In genomic region chr10:15719899-15720634, GRCh38 we compare ENCODE assay signal across 9 cellular contexts. TPM values are rescaled to one million over a fixed set of nuclear protein-coding genes. Genes with fewer than 3 reads are reported as not detected.
DNase-seq lines count a peak whose midpoint lies in the region; ATAC-seq and FAIRE-seq lines count a peak whose summit lies in the region.
"Had no signal": no experiment of that assay in that cellular context is flagged by ENCODE, and none has a peak within 500 bp of the region (broad histone marks: within the 10 kb centered on the region; RNA-seq: fewer than 3 reads in every experiment).

TSS of gene ITGA8 (minus strand) at chr10:15719922. CDS start at chr10:15719771, 151 bp downstream.

- no peaks in the 10 kb centered on the region for H3K36me3 ChIP-seq in H7 (replicated peaks; ENCODE audit: control insufficient read depth, insufficient read depth, low read length)
- no peaks in the 10 kb centered on the region for H3K36me3 ChIP-seq in small intestine (ENCODE audit: control insufficient read depth in 2 of 2, insufficient read depth in 2 of 2, low read length in 2 of 2)

- intact Hi-C loops in right cardiac atrium (cut with DNase I): loop anchor here (5.0 to 10.0 kb wide), 4 partner anchors 105 to 283 kb away; no protein-coding TSS in a partner anchor

- 14% methylated on average over 33 of the region's 33 CpGs for WGBS in right cardiac atrium
- WGBS in small intestine, 3 donors: 14 to 28% (median 21%) methylated on average over 21 to 33 of the region's 33 CpGs

- H3K4me1 ChIP-seq in right cardiac atrium (ENCODE audit: control insufficient read depth, insufficient read depth, low read length) (no peaks in the 10 kb centered on the region), small intestine (ENCODE audit: control insufficient read depth in 2 of 2, insufficient read depth in 1 of 2, low read depth in 1 of 2, low read length in 1 of 2) (no peaks in the 10 kb centered on the region)

- H3K27me3 ChIP-seq in H7 (ENCODE audit: control insufficient read depth, insufficient read depth, low read length): peaks cover 30% of the 10 kb centered on the region
- no peaks in the 10 kb centered on the region for H3K27me3 ChIP-seq in right cardiac atrium (ENCODE audit: control insufficient read depth, insufficient read depth)
- peaks cover 5 to 9% of the 10 kb centered on the region in 2 donors for H3K27me3 ChIP-seq in small intestine (ENCODE audit: control insufficient read depth in 2 of 2, insufficient read depth in 2 of 2, low read length in 2 of 2)

- FAIRE-seq in small intestine (lab: Jason Lieb, UNC): no peak

- H3K27ac ChIP-seq in right cardiac atrium (ENCODE audit: low read length): no peak within 1 kb of the TSS
- peak within 1 kb of the TSS in 1 of 2 donors; percentile 64 for H3K27ac ChIP-seq in small intestine (ENCODE audit: low read depth in 1 of 2, low read length in 1 of 2)

- peak; percentile 86 to 88 for ATAC-seq in right cardiac atrium

- H3K4me3 ChIP-seq in H7 (ENCODE audit: insufficient read depth, low read depth, low read length): peak within 1 kb of the TSS; percentile 48
- H3K4me3 ChIP-seq in right cardiac atrium (ENCODE audit: low read length): peak within 1 kb of the TSS; percentile 77
- H3K4me3 ChIP-seq in small intestine (ENCODE audit: low read depth in 1 of 2, low read length in 2 of 2): peak within 1 kb of the TSS; percentile 0 to 20

- DNase-seq in H7 (peak; percentile 77), SK-N-DZ (ENCODE audit: low spot score) (peak; percentile 51), right cardiac atrium (peak; percentile 55 to 81 (median 79)), small intestine (no peak), DMS153 (lab: John Stamatoyannopoulos, UW) (no peak), NCI-H524 treated with DMSO at 0.1 percent for 48 hours (lab: John Stamatoyannopoulos, UW) (no peak)
- DNase-seq in activated CD8-positive, alpha-beta memory T cell treated with anti-CD3 and anti-CD28 coated beads for 24 hours: no peak
- no peak for DNase-seq in activated naive CD4-positive, alpha-beta T cell treated with Interleukin-2 at 50 U/mL for 16 hours
- DNase-seq: NCI-H2029 had no signal

- no peaks in the 10 kb centered on the region for H3K9me3 ChIP-seq in right cardiac atrium (ENCODE audit: control insufficient read depth, low read length)
- no peaks in the 10 kb centered on the region for H3K9me3 ChIP-seq in small intestine (ENCODE audit: control insufficient read depth, low read depth)

RNA-seq across cellular contexts. Expression of gene ITGA8, which starts in this region (rescaled TPM):
- 0.03 TPM in 1 of 2 replicates, not detected in the other for total RNA-seq in H7 (2014; rRNA removed; shearing (Covaris generic))
- 0.02 and 0.12 TPM in 2 replicates for polyA plus RNA-seq in SK-N-DZ (2014; cell fraction: cytosol; rRNA removed)
- 0.10 TPM in 1 of 2 replicates, not detected in the other for polyA plus RNA-seq in SK-N-DZ (2014; cell fraction: nucleus; rRNA removed)
- 1 to 10 TPM; 3.7 to 8.8 (median 5.6) TPM for total RNA-seq in right cardiac atrium
- polyA plus RNA-seq in right cardiac atrium (5.5 TPM), small intestine (1 to 10 TPM in 1 of 3 donors, under 1 TPM in 1, not detected in 1; 0.81 to 2.6 TPM)

Comparison
In these comparisons a context has a peak if more than half of its experiments do, and no peak if none do; other contexts are left out.
1. Peak in DNase-seq and H3K4me3 ChIP-seq in H7; RNA of the gene not detected or under 1 TPM.
2. DNase-seq: peak in SK-N-DZ (single experiment) and right cardiac atrium (3 of 3); none in small intestine (single experiment), activated CD8-positive, alpha-beta memory T cell treated with anti-CD3 and anti-CD28 coated beads for 24 hours (single experiment), DMS153 (single experiment), NCI-H524 treated with DMSO at 0.1 percent for 48 hours (single experiment) and activated naive CD4-positive, alpha-beta T cell treated with Interleukin-2 at 50 U/mL for 16 hours (single experiment).
3. H3K4me3 ChIP-seq: peak in every context shown above with its lines; median percentile 77 in right cardiac atrium; 48 in H7; 10 in small intestine.